ENCODE assay signal across 36 cellular contexts in the genomic region with DNA sequence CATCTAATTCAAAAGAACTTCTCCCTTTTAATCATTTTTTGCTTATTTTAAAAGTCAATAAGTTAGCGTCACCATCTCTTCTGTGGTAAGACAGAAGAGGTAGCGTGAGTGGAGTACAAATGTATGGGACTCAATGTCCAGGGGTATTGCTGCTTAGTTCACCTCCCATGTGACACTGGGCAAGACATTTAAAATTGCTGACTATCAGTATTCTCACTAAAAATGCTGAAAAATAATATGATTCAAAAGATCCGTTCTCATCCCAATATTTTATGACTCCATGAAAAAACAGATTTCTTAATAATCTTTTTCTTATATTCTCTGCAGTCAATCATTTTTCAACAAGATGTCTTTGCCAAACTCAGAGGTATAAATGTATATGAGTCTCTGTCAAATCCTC.
DNase-seq lines count a peak whose midpoint lies in the region; ATAC-seq, FAIRE-seq and TF ChIP-seq lines count a peak whose summit lies in the region.
"Had no signal": no experiment of that assay in that cellular context is flagged by ENCODE, and none has a peak within 500 bp of the region (broad histone marks: within the 10 kb centered on the region; RNA-seq: fewer than 3 reads in every experiment).

No MANE protein-coding gene starts in this region.

- no peak for DNase-seq in HepG2 (ENCODE audit: low spot score)
- DNase-seq in right lobe of liver: no peak
- no peak for DNase-seq in A549 (ENCODE audit: low read depth in 1 of 2, low spot score in 1 of 2)
- no peak for DNase-seq in IMR-90
- DNase-seq in K562 (ENCODE audit: extremely low read depth in 1 of 4, low spot score in 3 of 4): no peak
- DNase-seq in NCI-H1105 treated with DMSO at 0.1 percent for 48 hours (lab: John Stamatoyannopoulos, UW): no peak
- DNase-seq in COLO668 (lab: John Stamatoyannopoulos, UW; ENCODE audit: unreplicated experiment): no peak
- no peak for DNase-seq in progenitor cell of endocrine pancreas (ENCODE audit: low spot score, unreplicated experiment)
- DNase-seq: 8988T; ACHN; AML-193; BE2C; C1 segment of cervical spinal cord; Caco-2; Calu3; CD4-positive, alpha-beta memory T cell; CD4-positive, alpha-beta T cell; CD4-positive, CD25-positive, alpha-beta regulatory T cell; CD8-positive, alpha-beta memory T cell; CD8-positive, alpha-beta T cell; COR-L47; DMS 273 treated with DMSO at 0.1 percent for 48 hours; DMS153; DMS53; DMS79; DMS79 treated with DMSO at 0.1 percent for 48 hours; DND-41; EL had no signal

- H3K27me3 Mint-ChIP-seq in progenitor cell of endocrine pancreas: no peaks in the 10 kb centered on the region
- H3K27me3 Mint-ChIP-seq: B cell; CD4-positive, alpha-beta memory T cell; CD4-positive, alpha-beta T cell; CD4-positive, CD25-positive, alpha-beta regulatory T cell had no signal

- H3K23ac ChIP-seq in IMR-90 (ENCODE audit: low read depth, low read length): no peak overlapping the region

- H3K36me3 Mint-ChIP-seq in progenitor cell of endocrine pancreas (ENCODE audit: insufficient read depth): no peaks in the 10 kb centered on the region
- H3K36me3 Mint-ChIP-seq: CD14-positive monocyte; CD4-positive, alpha-beta memory T cell; CD4-positive, CD25-positive, alpha-beta regulatory T cell; CD8-positive, alpha-beta memory T cell; CD8-positive, alpha-beta T cell had no signal

- H3K4me2 ChIP-seq in HepG2 (ENCODE audit: low read depth, low read length): no peak overlapping the region
- no peak overlapping the region for H3K4me2 ChIP-seq in A549
- no peak overlapping the region for H3K4me2 ChIP-seq in IMR-90 (ENCODE audit: low read depth, low read length)
- no peak overlapping the region for H3K4me2 ChIP-seq in K562 (ENCODE audit: insufficient read depth, low read length)
- H3K4me2 ChIP-seq: BLaER1; BLaER1 treated with 17β-estradiol and CSF1 and Interleukin-3, amounts not matched to agents 10 nM and 100 nM had no signal

- H3K27me3 ChIP-seq in HepG2 (ENCODE audit: control insufficient read depth in 1 of 2, insufficient read depth in 2 of 2, low read length in 2 of 2) (no peaks in the 10 kb centered on the region), right lobe of liver (no peaks in the 10 kb centered on the region), IMR-90 (ENCODE audit: control insufficient read depth, insufficient read depth, low read length) (no peaks in the 10 kb centered on the region), K562 (ENCODE audit: control insufficient read depth in 2 of 2, insufficient read depth in 2 of 2, low read length in 2 of 2) (no peaks in the 10 kb centered on the region)
- H3K27me3 ChIP-seq: BE2C; BLaER1; BLaER1 treated with 17β-estradiol and CSF1 and Interleukin-3, amounts not matched to agents 10 nM and 100 nM had no signal

- no peak overlapping the region for H3K9ac ChIP-seq in HepG2 (ENCODE audit: insufficient read depth, low read depth, low read length)
- H3K9ac ChIP-seq in IMR-90 (ENCODE audit: low read depth, low read length): no peak overlapping the region
- H3K9ac ChIP-seq in K562 (ENCODE audit: insufficient read depth in 1 of 2, low read depth in 2 of 2, low read length in 2 of 2): no peak overlapping the region
- H3K9ac ChIP-seq: BLaER1; BLaER1 treated with 17β-estradiol and CSF1 and Interleukin-3, amounts not matched to agents 10 nM and 100 nM had no signal

- H4K8ac ChIP-seq in IMR-90 (ENCODE audit: low read depth in 2 of 2, low read length in 2 of 2): no peak overlapping the region

- 4% methylated on average over 3 of the region's 3 CpGs for WGBS in HepG2 (ENCODE audit: low lambda C conversion rate)
- WGBS in right lobe of liver (ENCODE audit: insufficient coverage, low coverage, low lambda C conversion rate, missing lambda C conversion rate): 56% methylated on average over 3 of the region's 3 CpGs
- 16% methylated on average over 3 of the region's 3 CpGs for WGBS in A549 (ENCODE audit: missing lambda C conversion rate)
- WGBS in IMR-90 (ENCODE audit: extremely low coverage in 2 of 2, insufficient read length in 1 of 2), 2 experiments: no CpG with 5 or more reads among the region's 3 CpGs
- 3% methylated on average over 3 of the region's 3 CpGs for WGBS in K562 (ENCODE audit: insufficient coverage, low coverage, missing lambda C conversion rate)

- no peak for TF ChIP-seq EP300 in HepG2 (IDR thresholded peaks at IDR 0.05; ENCODE audit: low read depth in 2 of 2, low read length in 2 of 2)
- TF ChIP-seq EP300 in HepG2 (CRISPR knock-in tag; IDR thresholded peaks at IDR 0.05; ENCODE audit: borderline replicate concordance): no peak
- TF ChIP-seq EP300 in A549 (IDR thresholded peaks at IDR 0.05): no peak
- TF ChIP-seq EP300 in K562 (IDR thresholded peaks at IDR 0.05; ENCODE audit: low read length): no peak

- H3K9me3 ChIP-seq in HepG2 (ENCODE audit: low read length) (peaks cover 68% of the 10 kb centered on the region), right lobe of liver (no peaks in the 10 kb centered on the region), A549 (no peaks in the 10 kb centered on the region), IMR-90 (ENCODE audit: control insufficient read depth, insufficient read depth, low read length) (peaks cover 4% of the 10 kb centered on the region), K562 (replicated peaks; ENCODE audit: control insufficient read depth, insufficient read depth, low read depth, low read length) (no peaks in the 10 kb centered on the region)
- H3K9me3 ChIP-seq: BE2C; BLaER1; BLaER1 treated with 17β-estradiol and CSF1 and Interleukin-3, amounts not matched to agents 10 nM and 100 nM; Caco-2 had no signal

- H2BK5ac ChIP-seq in IMR-90 (ENCODE audit: low read depth, low read length, poor library complexity, severe bottlenecking): no peak overlapping the region

- H3K14ac ChIP-seq in IMR-90 (replicated peaks; ENCODE audit: low read depth, low read length): no peak overlapping the region

- ATAC-seq in HepG2: no peak
- ATAC-seq in right lobe of liver: no peak
- no peak for ATAC-seq in A549
- no peak for ATAC-seq in IMR-90 (ENCODE audit: low read depth)
- no peak for ATAC-seq in K562
- ATAC-seq: CD8-positive, alpha-beta T cell had no signal

- intact Hi-C loops in HepG2 (cut with micrococcal nuclease; ENCODE audit: unreplicated experiment): no loop called here
- intact Hi-C loops in right lobe of liver (cut with DNase I): no loop called here
- intact Hi-C loops in IMR-90 (cut with micrococcal nuclease): no loop called here
- intact Hi-C loops in K562 (cut with micrococcal nuclease): no loop called here

- no peak overlapping the region for H3K56ac ChIP-seq in IMR-90 (ENCODE audit: extremely low read depth, insufficient read depth, low read length)

- no peaks in the 10 kb centered on the region for H3K36me3 ChIP-seq in HepG2 (replicated peaks in 1 of 2; ENCODE audit: control insufficient read depth in 1 of 2, insufficient read depth in 2 of 2, low read length in 2 of 2)
- H3K36me3 ChIP-seq in right lobe of liver: no peaks in the 10 kb centered on the region
- H3K36me3 ChIP-seq in IMR-90 (ENCODE audit: control insufficient read depth, insufficient read depth, low read length): no peaks in the 10 kb centered on the region
- no peaks in the 10 kb centered on the region for H3K36me3 ChIP-seq in K562 (ENCODE audit: control insufficient read depth, insufficient read depth, low read length)
- H3K36me3 ChIP-seq: BE2C; BLaER1; BLaER1 treated with 17β-estradiol and CSF1 and Interleukin-3, amounts not matched to agents 10 nM and 100 nM had no signal

- H4K20me1 ChIP-seq in HepG2 (ENCODE audit: insufficient read depth, low read length): no peaks in the 10 kb centered on the region
- no peaks in the 10 kb centered on the region for H4K20me1 ChIP-seq in IMR-90 (ENCODE audit: insufficient read depth, low read length)
- H4K20me1 ChIP-seq in K562 (replicated peaks; ENCODE audit: control insufficient read depth, insufficient read depth, low read length): no peaks in the 10 kb centered on the region
- H4K20me1 ChIP-seq: BLaER1; BLaER1 treated with 17β-estradiol and CSF1 and Interleukin-3, amounts not matched to agents 10 nM and 100 nM had no signal

- in situ Hi-C loops in HepG2 (cut with HindIII; ENCODE audit: extremely low pct_ligation_motif_present, low pct_unique_long_range_greater_than_20kb): no loop called here
- in situ Hi-C loops in IMR-90 (cut with MboI; ENCODE audit: low sequenced_read_pairs): no loop called here
- in situ Hi-C loops in K562 (cut with MboI): no loop called here

- no peaks in the 10 kb centered on the region for H3K4me1 Mint-ChIP-seq in progenitor cell of endocrine pancreas (ENCODE audit: low read depth)
- H3K4me1 Mint-ChIP-seq: B cell; CD14-positive monocyte; CD4-positive, alpha-beta memory T cell; CD4-positive, CD25-positive, alpha-beta regulatory T cell; CD8-positive, alpha-beta memory T cell had no signal

- no TSS peak for BruUV-seq in HepG2 (replicated peaks; lab: Mats Ljungman, UMichigan)
- no TSS peak for BruUV-seq in IMR-90 (replicated peaks; lab: Mats Ljungman, UMichigan)
- no TSS peak for BruUV-seq in K562 (replicated peaks; lab: Mats Ljungman, UMichigan)

- H3K79me2 ChIP-seq in HepG2 (ENCODE audit: insufficient read depth, low read length): no peaks in the 10 kb centered on the region
- H3K79me2 ChIP-seq in K562 (ENCODE audit: control insufficient read depth, insufficient read depth, low read length): no peaks in the 10 kb centered on the region

- no peak overlapping the region for H4K91ac ChIP-seq in IMR-90 (ENCODE audit: insufficient read depth, low read depth, low read length)

- H2AK9ac ChIP-seq in IMR-90 (replicated peaks; ENCODE audit: low read depth, low read length, poor library complexity): no peak overlapping the region

- no peaks in the 10 kb centered on the region for H3K9me3 Mint-ChIP-seq in progenitor cell of endocrine pancreas (ENCODE audit: low read depth)

- H3K4me3 ChIP-seq in HepG2 (replicated peaks in 1 of 3; ENCODE audit: insufficient read depth in 1 of 3, low read depth in 2 of 3, low read length in 3 of 3) (no peak overlapping the region), right lobe of liver (no peak overlapping the region), A549 (no peak overlapping the region), IMR-90 (ENCODE audit: insufficient read depth, low read depth, low read length) (no peak overlapping the region), K562 (no peak overlapping the region)
- H3K4me3 ChIP-seq: BLaER1; BLaER1 treated with 17β-estradiol and CSF1 and Interleukin-3, amounts not matched to agents 10 nM and 100 nM had no signal

- H3K18ac ChIP-seq in IMR-90 (ENCODE audit: low read depth, low read length): no peak overlapping the region

- TF ChIP-seq CTCF in HepG2 (CRISPR knock-in tag; IDR thresholded peaks at IDR 0.05) (no peak), right lobe of liver (IDR thresholded peaks at IDR 0.05) (no peak), A549 (IDR thresholded peaks at IDR 0.05) (no peak), IMR-90 (conservative IDR thresholded peaks at IDR 0.05; ENCODE audit: low read depth, low read length) (no peak), K562 (IDR thresholded peaks at IDR 0.05 in 2 of 3, conservative IDR thresholded peaks at IDR 0.05 in 1 of 3; ENCODE audit: insufficient read depth in 2 of 3, low read depth in 1 of 3, low read length in 3 of 3) (no peak), progenitor cell of endocrine pancreas (IDR thresholded peaks at IDR 0.05; ENCODE audit: unreplicated experiment) (no peak)

- no peak overlapping the region for H2BK20ac ChIP-seq in IMR-90 (ENCODE audit: low read depth, low read length)

- CTCF ChIA-PET in HepG2 (lab: Yijun Ruan, JAX; ENCODE audit: low intra/inter-chr PET ratio, low total read pairs) (no interaction called here), A549 (lab: Yijun Ruan, JAX) (no interaction called here), IMR-90 (lab: Yijun Ruan, JAX) (interaction anchor here (0.6 kb wide), 1 partner anchor 107 kb away, joined by 3 read pairs; no protein-coding TSS in a partner anchor), K562 (lab: Yijun Ruan, JAX; ENCODE audit: low intra/inter-chr PET ratio) (no interaction called here)

- no peak overlapping the region for H2AFZ ChIP-seq in HepG2 (ENCODE audit: low read length)
- H2AFZ ChIP-seq in IMR-90 (replicated peaks; ENCODE audit: low read length, poor library complexity): no peak overlapping the region
- H2AFZ ChIP-seq in K562 (ENCODE audit: low read depth, low read length): no peak overlapping the region

- no peak overlapping the region for H3K4me3 Mint-ChIP-seq in progenitor cell of endocrine pancreas (ENCODE audit: low read depth)
- H3K4me3 Mint-ChIP-seq: B cell; CD14-positive monocyte; CD4-positive, alpha-beta memory T cell; CD4-positive, alpha-beta T cell; CD4-positive, CD25-positive, alpha-beta regulatory T cell; CD8-positive, alpha-beta memory T cell; CD8-positive, alpha-beta T cell had no signal

- FAIRE-seq in HepG2 (lab: Jason Lieb, UNC): no peak
- no peak for FAIRE-seq in A549 (lab: Jason Lieb, UNC)
- no peak for FAIRE-seq in K562 (lab: Jason Lieb, UNC)
- FAIRE-seq: A204.1, D721Med had no signal

- H3K9me1 ChIP-seq in IMR-90 (ENCODE audit: insufficient read depth, low read length) (no peaks in the 10 kb centered on the region), K562 (ENCODE audit: control insufficient read depth, insufficient read depth, low read length) (no peaks in the 10 kb centered on the region)

- no peaks in the 10 kb centered on the region for H3K4me1 ChIP-seq in HepG2 (ENCODE audit: insufficient read depth, low read length)
- H3K4me1 ChIP-seq in right lobe of liver: no peaks in the 10 kb centered on the region
- no peaks in the 10 kb centered on the region for H3K4me1 ChIP-seq in A549
- H3K4me1 ChIP-seq in IMR-90 (ENCODE audit: control insufficient read depth, insufficient read depth, low read length): no peaks in the 10 kb centered on the region
- no peaks in the 10 kb centered on the region for H3K4me1 ChIP-seq in K562 (replicated peaks in 1 of 2; ENCODE audit: control insufficient read depth in 2 of 2, insufficient read depth in 2 of 2, low read length in 2 of 2)
- H3K4me1 ChIP-seq: BE2C; BLaER1; BLaER1 treated with 17β-estradiol and CSF1 and Interleukin-3, amounts not matched to agents 10 nM and 100 nM had no signal

- no peak overlapping the region for H2BK120ac ChIP-seq in IMR-90 (ENCODE audit: low read depth, low read length)

- no peaks in the 10 kb centered on the region for H3K79me1 ChIP-seq in IMR-90 (ENCODE audit: low read depth in 1 of 2, low read length in 2 of 2)

- no peak overlapping the region for H4K5ac ChIP-seq in IMR-90 (ENCODE audit: low read depth, low read length)

- H2AK5ac ChIP-seq in IMR-90 (ENCODE audit: low read depth, low read length): no peak overlapping the region

- TF ChIP-seq POLR2A in HepG2 (IDR thresholded peaks at IDR 0.05; ENCODE audit: insufficient read depth in 1 of 2, low read depth in 2 of 2, low read length in 2 of 2): no peak
- TF ChIP-seq POLR2A in right lobe of liver (IDR thresholded peaks at IDR 0.05): no peak
- TF ChIP-seq POLR2A in A549 (IDR thresholded peaks at IDR 0.05; ENCODE audit: low read length): no peak
- no peak for TF ChIP-seq POLR2A in IMR-90 (IDR thresholded peaks at IDR 0.05; ENCODE audit: low read depth, low read length)
- no peak for TF ChIP-seq POLR2A in K562 (conservative IDR thresholded peaks at IDR 0.05)

- no peak overlapping the region for H3K27ac Mint-ChIP-seq in progenitor cell of endocrine pancreas
- H3K27ac Mint-ChIP-seq: B cell; CD14-positive monocyte; CD4-positive, alpha-beta memory T cell; CD4-positive, alpha-beta T cell; CD4-positive, CD25-positive, alpha-beta regulatory T cell; CD8-positive, alpha-beta memory T cell; CD8-positive, alpha-beta T cell had no signal

- TF ChIP-seq RAD21 in HepG2 (CRISPR knock-in tag; IDR thresholded peaks at IDR 0.05) (no peak), A549 (conservative IDR thresholded peaks at IDR 0.05 in 1 of 2, IDR thresholded peaks at IDR 0.05 in 1 of 2) (no peak), IMR-90 (IDR thresholded peaks at IDR 0.05; ENCODE audit: low read length) (no peak), K562 (CRISPR knock-in tag; conservative IDR thresholded peaks at IDR 0.05 in 1 of 2, IDR thresholded peaks at IDR 0.05 in 1 of 2) (no peak)

- H3K4ac ChIP-seq in IMR-90 (ENCODE audit: low read depth, low read length): no peak overlapping the region

- no peak overlapping the region for H3K27ac ChIP-seq in HepG2 (ENCODE audit: extremely low read length, insufficient read depth, low read length)
- no peak overlapping the region for H3K27ac ChIP-seq in right lobe of liver
- no peak overlapping the region for H3K27ac ChIP-seq in A549
- no peak overlapping the region for H3K27ac ChIP-seq in IMR-90 (ENCODE audit: insufficient read depth, low read length)
- H3K27ac ChIP-seq in K562 (ENCODE audit: extremely low read depth, low read depth, low read length): no peak overlapping the region
- H3K27ac ChIP-seq: 22Rv1; BLaER1; BLaER1 treated with 17β-estradiol and CSF1 and Interleukin-3, amounts not matched to agents 10 nM and 100 nM; C4-2B had no signal

- no peak overlapping the region for H2BK15ac ChIP-seq in IMR-90 (ENCODE audit: low read depth, low read length)

- POLR2A ChIA-PET in HepG2 (lab: Yijun Ruan, JAX): no interaction called here
- POLR2A ChIA-PET in A549 (lab: Yijun Ruan, JAX): no interaction called here
- POLR2A ChIA-PET in IMR-90 (lab: Charles Lee; ENCODE audit: unreplicated experiment): no interaction called here
- POLR2A ChIA-PET in K562 (lab: Yijun Ruan, JAX): no interaction called here

- dilution Hi-C loops in IMR-90 (cut with HindIII; ENCODE audit: low sequenced_read_pairs, unreplicated experiment): no loop called here

Comparison
In these comparisons a context has a peak if more than half of its experiments do, and no peak if none do; other contexts are left out.
1. Of the 241 proteins assayed by ChIP-seq in both HepG2 and K562: peak only in HepG2: MAFF; only in K562: MAFG; in both: MAFK; in neither: 238.